ENCODE assay signal across 17 cellular contexts in genomic region chr14:35741345-35742031, GRCh38.
DNase-seq lines count a peak whose midpoint lies in the region; ATAC-seq, FAIRE-seq and TF ChIP-seq lines count a peak whose summit lies in the region.
"Had no signal": no experiment of that assay in that cellular context is flagged by ENCODE, and none has a peak within 500 bp of the region (broad histone marks: within the 10 kb centered on the region; RNA-seq: fewer than 3 reads in every experiment).

No MANE protein-coding gene starts in this region.

- no peak for DNase-seq in T-helper 2 cell treated with Interferon-gamma antibody and Interleukin-4, amounts not matched to agents 5 μg/mL and 100 μg/mL, for 36 hours (ENCODE audit: low spot score)
- DNase-seq in T-helper 2 cell, result no peak
- no peak for DNase-seq in HepG2 (ENCODE audit: low spot score)
- no peak for DNase-seq in right lobe of liver
- DNase-seq in activated naive CD8-positive, alpha-beta T cell treated with anti-CD3 and anti-CD28 coated beads, Interleukin-2, amount 50 U/mL, for 24 hours, result no peak
- no peak for DNase-seq in iPS-NIHi11 (ENCODE audit: low spot score)
- DNase-seq in effector CD4-positive, alpha-beta T cell, result no peak
- DNase-seq: 8988T, KG1, NCI-H1105 treated with DMSO at 0.1 percent for 48 hours, NCI-H187 treated with DMSO at 0.1 percent for 48 hours, NCI-H446, NCI-H748 treated with DMSO at 0.1 percent for 48 hours, PC-9 had no signal

- H3K27ac ChIP-seq in HepG2 (ENCODE audit: extremely low read length, insufficient read depth, low read length), result no peak overlapping the region
- no peak overlapping the region for H3K27ac ChIP-seq in right lobe of liver
- H3K27ac ChIP-seq: BLaER1, HL-60, PC-9 had no signal

- no peaks in the 10 kb centered on the region for H4K20me1 ChIP-seq in HepG2 (ENCODE audit: insufficient read depth, low read length)
- H4K20me1 ChIP-seq: BLaER1 had no signal

- peaks cover 26% of the 10 kb centered on the region for H3K36me3 Mint-ChIP-seq in T-helper 2 cell treated with Interferon-gamma antibody and Interleukin-4, amounts not matched to agents 5 μg/mL and 100 μg/mL, for 36 hours (ENCODE audit: low read depth)
- peaks cover 24% of the 10 kb centered on the region for H3K36me3 Mint-ChIP-seq in activated naive CD8-positive, alpha-beta T cell treated with anti-CD3 and anti-CD28 coated beads, Interleukin-2, amount 50 U/mL, for 24 hours (ENCODE audit: low read depth)

- H3K79me2 ChIP-seq in HepG2 (ENCODE audit: insufficient read depth, low read length), result no peaks in the 10 kb centered on the region

- peaks cover 21% of the 10 kb centered on the region for H3K4me1 Mint-ChIP-seq in T-helper 2 cell treated with Interferon-gamma antibody and Interleukin-4, amounts not matched to agents 5 μg/mL and 100 μg/mL, for 36 hours (ENCODE audit: low read depth)
- H3K4me1 Mint-ChIP-seq in activated naive CD8-positive, alpha-beta T cell treated with anti-CD3 and anti-CD28 coated beads, Interleukin-2, amount 50 U/mL, for 24 hours, result peaks cover 20% of the 10 kb centered on the region

- TF ChIP-seq RAD21 in HepG2 (CRISPR knock-in tag; IDR thresholded peaks at IDR 0.05), result no peak

- H3K4me2 ChIP-seq in HepG2 (ENCODE audit: low read depth, low read length), result no peak overlapping the region
- H3K4me2 ChIP-seq: BLaER1, PC-9 had no signal

- H3K9me3 ChIP-seq in HepG2 (ENCODE audit: low read length) (no peaks in the 10 kb centered on the region), right lobe of liver (no peaks in the 10 kb centered on the region)
- H3K9me3 ChIP-seq: BLaER1 had no signal

- H3K27me3 Mint-ChIP-seq in T-helper 2 cell treated with Interferon-gamma antibody and Interleukin-4, amounts not matched to agents 5 μg/mL and 100 μg/mL, for 36 hours (ENCODE audit: low read depth), result no peaks in the 10 kb centered on the region
- no peaks in the 10 kb centered on the region for H3K27me3 Mint-ChIP-seq in activated naive CD8-positive, alpha-beta T cell treated with anti-CD3 and anti-CD28 coated beads, Interleukin-2, amount 50 U/mL, for 24 hours

- peak overlapping the region; percentile 16 for H3K4me3 Mint-ChIP-seq in T-helper 2 cell treated with Interferon-gamma antibody and Interleukin-4, amounts not matched to agents 5 μg/mL and 100 μg/mL, for 36 hours
- H3K4me3 Mint-ChIP-seq in activated naive CD8-positive, alpha-beta T cell treated with anti-CD3 and anti-CD28 coated beads, Interleukin-2, amount 50 U/mL, for 24 hours, result no peak overlapping the region

- H3K36me3 ChIP-seq in HepG2 (replicated peaks in 1 of 2; ENCODE audit: control insufficient read depth in 1 of 2, insufficient read depth in 2 of 2, low read length in 2 of 2) (peaks cover 16 to 57% of the 10 kb centered on the region in 2 experiments), right lobe of liver (peaks cover 0 to 15% (median 0%) of the 10 kb centered on the region in 4 donors)
- H3K36me3 ChIP-seq: BLaER1 had no signal

- WGBS in HepG2 (ENCODE audit: low lambda C conversion rate), result over 99% methylated on average over 3 of the region's 3 CpGs
- 96% methylated on average over 3 of the region's 3 CpGs for WGBS in right lobe of liver (ENCODE audit: insufficient coverage, low coverage, low lambda C conversion rate, missing lambda C conversion rate)

- POLR2A ChIA-PET in HepG2 (lab: Yijun Ruan, JAX), result no interaction called here

- TF ChIP-seq EP300 in HepG2 (IDR thresholded peaks at IDR 0.05; ENCODE audit: low read depth in 2 of 2, low read length in 2 of 2) (no peak), HepG2 (CRISPR knock-in tag; IDR thresholded peaks at IDR 0.05; ENCODE audit: borderline replicate concordance) (no peak)

- H3K27me3 ChIP-seq in HepG2 (ENCODE audit: control insufficient read depth in 1 of 2, insufficient read depth in 2 of 2, low read length in 2 of 2), result no peaks in the 10 kb centered on the region
- H3K27me3 ChIP-seq in right lobe of liver, result no peaks in the 10 kb centered on the region
- H3K27me3 ChIP-seq: BLaER1 had no signal

- no peak for TF ChIP-seq CTCF in HepG2 (CRISPR knock-in tag; IDR thresholded peaks at IDR 0.05)
- TF ChIP-seq CTCF in right lobe of liver (IDR thresholded peaks at IDR 0.05), result no peak

- no peak overlapping the region for H3K9ac ChIP-seq in HepG2 (ENCODE audit: insufficient read depth, low read depth, low read length)
- H3K9ac ChIP-seq: BLaER1 had no signal

- H3K4me1 ChIP-seq in HepG2 (ENCODE audit: insufficient read depth, low read length) (no peaks in the 10 kb centered on the region), right lobe of liver (no peaks in the 10 kb centered on the region)
- H3K4me1 ChIP-seq: BLaER1 had no signal

- BruUV-seq in HepG2 (replicated peaks; lab: Mats Ljungman, UMichigan), result no TSS peak

- no peaks in the 10 kb centered on the region for H3K9me3 Mint-ChIP-seq in T-helper 2 cell treated with Interferon-gamma antibody and Interleukin-4, amounts not matched to agents 5 μg/mL and 100 μg/mL, for 36 hours
- no peaks in the 10 kb centered on the region for H3K9me3 Mint-ChIP-seq in activated naive CD8-positive, alpha-beta T cell treated with anti-CD3 and anti-CD28 coated beads, Interleukin-2, amount 50 U/mL, for 24 hours

- no peak for ATAC-seq in HepG2
- no peak for ATAC-seq in right lobe of liver
- ATAC-seq in activated naive CD8-positive, alpha-beta T cell treated with anti-CD3 and anti-CD28 coated beads, Interleukin-2, amount 50 U/mL, for 24 hours, result peak; percentile 77
- no peak for ATAC-seq in GM19397 (IDR thresholded peaks at IDR 0.05; ENCODE audit: unreplicated experiment)

- TF ChIP-seq POLR2A in HepG2 (IDR thresholded peaks at IDR 0.05; ENCODE audit: insufficient read depth in 1 of 2, low read depth in 2 of 2, low read length in 2 of 2), result no peak
- TF ChIP-seq POLR2A in right lobe of liver (IDR thresholded peaks at IDR 0.05), result no peak

- in situ Hi-C loops in HepG2 (cut with HindIII; ENCODE audit: extremely low pct_ligation_motif_present, low pct_unique_long_range_greater_than_20kb), result no loop called here

- CTCF ChIA-PET in HepG2 (lab: Yijun Ruan, JAX; ENCODE audit: low intra/inter-chr PET ratio, low total read pairs), result no interaction called here

- no peak overlapping the region for H3K27ac Mint-ChIP-seq in T-helper 2 cell treated with Interferon-gamma antibody and Interleukin-4, amounts not matched to agents 5 μg/mL and 100 μg/mL, for 36 hours
- peak overlapping the region; percentile 83 for H3K27ac Mint-ChIP-seq in activated naive CD8-positive, alpha-beta T cell treated with anti-CD3 and anti-CD28 coated beads, Interleukin-2, amount 50 U/mL, for 24 hours

- intact Hi-C loops in HepG2 (cut with micrococcal nuclease; ENCODE audit: unreplicated experiment) (no loop called here), right lobe of liver (cut with DNase I) (no loop called here)

- H2AFZ ChIP-seq in HepG2 (ENCODE audit: low read length), result no peak overlapping the region
- H2AFZ ChIP-seq: PC-9 had no signal

- no peak for FAIRE-seq in HepG2 (lab: Jason Lieb, UNC)

- H3K4me3 ChIP-seq in HepG2 (replicated peaks in 1 of 3; ENCODE audit: insufficient read depth in 1 of 3, low read depth in 2 of 3, low read length in 3 of 3) (no peak overlapping the region), right lobe of liver (no peak overlapping the region)
- H3K4me3 ChIP-seq: BLaER1, PC-9 had no signal

TF ChIP-seq in HepG2, 621 proteins besides CTCF, POLR2A, EP300 and RAD21 (continues in another document):
- no peak for TF ChIP-seq ZNF136 (CRISPR knock-in tag; IDR thresholded peaks at IDR 0.05; ENCODE audit: low read depth)
- TF ChIP-seq DPF2 (CRISPR knock-in tag; IDR thresholded peaks at IDR 0.05; ENCODE audit: borderline replicate concordance, low read depth), result no peak
- 0 out of 2 replicates have a peak, but pooled peaks have one; percentile 34 for TF ChIP-seq SMYD3 (CRISPR knock-in tag; IDR thresholded peaks at IDR 0.05)
- TF ChIP-seq REXO4 (CRISPR knock-in tag; IDR thresholded peaks at IDR 0.05; ENCODE audit: borderline replicate concordance), result 0 out of 2 replicates have a peak, but pooled peaks have one; percentile 40
- TF ChIP-seq NR2F1 (CRISPR knock-in tag; IDR thresholded peaks at IDR 0.05), result no peak
- TF ChIP-seq, protein P1, sequence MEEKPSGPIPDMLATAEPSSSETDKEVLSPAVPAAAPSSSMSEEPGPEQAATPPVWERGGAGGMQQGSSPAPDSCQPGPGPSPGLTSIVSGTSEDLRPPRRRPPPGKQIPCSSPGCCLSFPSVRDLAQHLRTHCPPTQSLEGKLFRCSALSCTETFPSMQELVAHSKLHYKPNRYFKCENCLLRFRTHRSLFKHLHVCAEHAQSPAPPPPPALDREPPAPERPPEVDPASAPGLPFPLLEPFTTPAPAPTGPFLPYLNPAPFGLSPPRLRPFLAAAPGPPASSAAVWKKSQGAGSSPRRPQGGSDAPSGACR (CRISPR knock-in tag; IDR thresholded peaks at IDR 0.05), result no peak
- TF ChIP-seq WIZ (CRISPR knock-in tag; IDR thresholded peaks at IDR 0.05), result no peak
- no peak for TF ChIP-seq FOXO1 (CRISPR knock-in tag; IDR thresholded peaks at IDR 0.05)
- TF ChIP-seq HNRNPL (IDR thresholded peaks at IDR 0.05; ENCODE audit: low read depth, low read length), result no peak
- TF ChIP-seq, protein P2, sequence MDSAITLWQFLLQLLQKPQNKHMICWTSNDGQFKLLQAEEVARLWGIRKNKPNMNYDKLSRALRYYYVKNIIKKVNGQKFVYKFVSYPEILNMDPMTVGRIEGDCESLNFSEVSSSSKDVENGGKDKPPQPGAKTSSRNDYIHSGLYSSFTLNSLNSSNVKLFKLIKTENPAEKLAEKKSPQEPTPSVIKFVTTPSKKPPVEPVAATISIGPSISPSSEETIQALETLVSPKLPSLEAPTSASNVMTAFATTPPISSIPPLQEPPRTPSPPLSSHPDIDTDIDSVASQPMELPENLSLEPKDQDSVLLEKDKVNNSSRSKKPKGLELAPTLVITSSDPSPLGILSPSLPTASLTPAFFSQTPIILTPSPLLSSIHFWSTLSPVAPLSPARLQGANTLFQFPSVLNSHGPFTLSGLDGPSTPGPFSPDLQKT (CRISPR knock-in tag; IDR thresholded peaks at IDR 0.05; ENCODE audit: borderline replicate concordance), result no peak
- TF ChIP-seq E2F5 (CRISPR knock-in tag; conservative IDR thresholded peaks at IDR 0.05), result no peak
- TF ChIP-seq ZNF749 (CRISPR knock-in tag; IDR thresholded peaks at IDR 0.05; ENCODE audit: borderline replicate concordance), result no peak
- TF ChIP-seq PRPF4 (IDR thresholded peaks at IDR 0.05; ENCODE audit: low read depth, low read length, poor library complexity, severe bottlenecking), result no peak
- no peak for TF ChIP-seq SKI (IDR thresholded peaks at IDR 0.05; ENCODE audit: partially characterized antibody)
- no peak for TF ChIP-seq RELA (CRISPR knock-in tag; IDR thresholded peaks at IDR 0.05)
- no peak for TF ChIP-seq AKAP8 (CRISPR knock-in tag; IDR thresholded peaks at IDR 0.05)
